In the genomic region with DNA sequence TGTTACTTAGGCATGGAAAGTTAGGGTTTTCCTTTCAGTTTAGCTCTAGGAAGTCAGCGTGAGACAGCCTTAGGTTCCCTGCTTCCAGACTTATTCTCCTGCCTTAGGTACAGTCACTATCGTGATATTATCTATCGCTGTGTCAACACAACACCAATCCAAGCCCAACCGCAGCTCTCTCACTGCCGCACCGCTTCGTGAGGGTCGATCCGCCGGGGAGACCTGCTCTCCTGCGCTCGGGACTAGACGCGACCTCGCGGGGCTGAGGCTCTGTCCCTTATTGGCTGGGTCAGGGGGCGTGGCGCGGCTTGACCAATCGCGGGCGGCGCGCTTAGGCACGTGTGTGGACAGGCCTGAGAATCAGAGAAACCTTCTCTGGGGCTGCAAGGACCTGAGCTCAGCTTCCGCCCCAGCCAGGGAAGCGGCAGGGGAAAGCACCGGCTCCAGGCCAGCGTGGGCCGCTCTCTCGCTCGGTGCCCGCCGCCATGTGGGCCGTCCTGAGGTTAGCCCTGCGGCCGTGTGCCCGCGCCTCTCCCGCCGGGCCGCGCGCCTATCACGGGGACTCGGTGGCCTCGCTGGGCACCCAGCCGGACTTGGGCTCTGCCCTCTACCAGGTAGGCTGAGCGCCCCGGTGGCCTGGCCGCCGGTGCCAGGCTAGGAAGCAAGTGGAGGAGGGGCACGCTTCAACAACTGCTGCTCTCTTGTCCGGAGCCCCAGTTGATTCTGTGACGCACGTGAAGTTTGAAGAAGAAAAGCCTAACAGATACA, we compare ENCODE assay signal across 8 cellular contexts. TPM values are rescaled to one million over a fixed set of nuclear protein-coding genes. Genes with fewer than 3 reads are reported as not detected.
DNase-seq lines count a peak whose midpoint lies in the region; ATAC-seq, FAIRE-seq and TF ChIP-seq lines count a peak whose summit lies in the region.

A gene (plus strand): TSS at position 400 of the 768 bp plus-strand sequence. CDS start 86 bp downstream, at position 486.

- H3K4me3 ChIP-seq in OCI-LY3 (ENCODE audit: low read length), result peak within 1 kb of the TSS; percentile 96
- peak within 1 kb of the TSS; percentile 61 to 75 (median 63) for H3K4me3 ChIP-seq in endothelial cell of umbilical vein (replicated peaks in 1 of 3; ENCODE audit: insufficient read depth in 1 of 3, low read depth in 1 of 3, low read length in 3 of 3)

- peak; percentile 94 for ATAC-seq in GM21526 (IDR thresholded peaks at IDR 0.05; ENCODE audit: low FRiP score, unreplicated experiment)

- FAIRE-seq in endothelial cell of umbilical vein (lab: Jason Lieb, UNC), result peak; percentile 98

- peak within 1 kb of the TSS; percentile 77 for H3K27ac ChIP-seq in OCI-LY3 (ENCODE audit: low read length)
- H3K27ac ChIP-seq in endothelial cell of umbilical vein (ENCODE audit: insufficient read depth, low read depth, low read length), result peak within 1 kb of the TSS; percentile 46

- DNase-seq in DMS 273 (lab: John Stamatoyannopoulos, UW; ENCODE audit: unreplicated experiment) (peak; percentile 98), HuH-7 (ENCODE audit: low spot score) (peak; percentile 82), activated T-cell treated with anti-CD3 and anti-CD28 coated beads for 1 hour (ENCODE audit: low read depth) (peak; percentile 95), endothelial cell of umbilical vein (ENCODE audit: low read depth, low spot score) (peak; percentile 97), midbrain (lab: John Stamatoyannopoulos, UW) (peak; percentile 94)
- DNase-seq in stimulated activated CD8-positive, alpha-beta memory T cell treated with anti-CD3 and anti-CD28 coated beads, Interleukin-15, amount 100 ng/mL, for 48 hours (ENCODE audit: low read depth in 2 of 2), result peak; percentile 95 to 96

- H3K4me2 ChIP-seq in OCI-LY3 (ENCODE audit: low read length), result peak within 1 kb of the TSS; percentile 82
- peak within 1 kb of the TSS; percentile 62 for H3K4me2 ChIP-seq in endothelial cell of umbilical vein (ENCODE audit: insufficient read depth, low read length)

- POLR2A ChIA-PET in endothelial cell of umbilical vein (lab: Charles Lee), result interaction anchor here (1.0 to 1.2 kb wide), 2 partner anchors 14 to 30 kb away, joined by 4 to 8 read pairs; no protein-coding TSS in a partner anchor

- 0 out of 2 replicates have a peak within 1 kb of the TSS, but pooled peaks have one; percentile 55 for H2AFZ ChIP-seq in OCI-LY3 (ENCODE audit: low read depth, low read length)
- H2AFZ ChIP-seq in endothelial cell of umbilical vein (ENCODE audit: low read depth, low read length), result peak within 1 kb of the TSS; percentile 76

- peaks cover 50% of the 10 kb centered on the region for H3K79me2 ChIP-seq in OCI-LY3 (ENCODE audit: low read length)
- H3K79me2 ChIP-seq in endothelial cell of umbilical vein (ENCODE audit: control insufficient read depth, insufficient read depth, low read length), result peaks cover 2% of the 10 kb centered on the region

- dilution Hi-C loops in endothelial cell of umbilical vein (cut with MboI; ENCODE audit: extremely low pct_ligation_motif_present, low sequenced_read_pairs), result no loop called here

- H3K36me3 ChIP-seq in OCI-LY3 (replicated peaks; ENCODE audit: low read depth, low read length), result peaks cover 9% of the 10 kb centered on the region
- H3K36me3 ChIP-seq in endothelial cell of umbilical vein (ENCODE audit: control insufficient read depth in 2 of 2, extremely low read depth in 1 of 2, insufficient read depth in 2 of 2, low read length in 2 of 2), result no peaks in the 10 kb centered on the region

- no peaks in the 10 kb centered on the region for H3K27me3 ChIP-seq in OCI-LY3 (ENCODE audit: low read depth, low read length)
- no peaks in the 10 kb centered on the region for H3K27me3 ChIP-seq in endothelial cell of umbilical vein (ENCODE audit: control insufficient read depth in 2 of 2, insufficient read depth in 2 of 2, low read length in 2 of 2)

- TSS peak; percentile 75 for BruUV-seq in endothelial cell of umbilical vein (replicated peaks; lab: Mats Ljungman, UMichigan)

- intact Hi-C loops in endothelial cell of umbilical vein (cut with micrococcal nuclease), result loop anchor here (2.0 to 5.0 kb wide), 2 partner anchors 14 to 170 kb away; no protein-coding TSS in a partner anchor

- TF ChIP-seq POLR2A in endothelial cell of umbilical vein (IDR thresholded peaks at IDR 0.05; ENCODE audit: low read depth, low read length), result peak; percentile 61

- H3K9me3 ChIP-seq in OCI-LY3 (ENCODE audit: insufficient read depth, low read length), result no peaks in the 10 kb centered on the region
- no peaks in the 10 kb centered on the region for H3K9me3 ChIP-seq in endothelial cell of umbilical vein (replicated peaks; ENCODE audit: control insufficient read depth, insufficient read depth, low read length)

- peak within 1 kb of the TSS; percentile 97 for H3K9ac ChIP-seq in OCI-LY3 (ENCODE audit: low read length)
- H3K9ac ChIP-seq in endothelial cell of umbilical vein (replicated peaks; ENCODE audit: extremely low read depth, insufficient read depth, low read length), result peak within 1 kb of the TSS; percentile 76

- CTCF ChIA-PET in endothelial cell of umbilical vein (lab: Charles Lee), result interaction anchor here (2.7 kb wide), 1 partner anchor 14 kb away, joined by 26 read pairs; no protein-coding TSS in a partner anchor

- peaks cover 4% of the 10 kb centered on the region; the same call in 1 of the 2 replicates for H4K20me1 ChIP-seq in OCI-LY3 (ENCODE audit: insufficient read depth, low read length)
- H4K20me1 ChIP-seq in endothelial cell of umbilical vein (replicated peaks; ENCODE audit: control insufficient read depth, extremely low read depth, insufficient read depth, low read length), result no peaks in the 10 kb centered on the region

- no peaks in the 10 kb centered on the region for H3K9me1 ChIP-seq in endothelial cell of umbilical vein (replicated peaks; ENCODE audit: control insufficient read depth, extremely low read depth, insufficient read depth, low read length)

- TF ChIP-seq CTCF in OCI-LY3 (IDR thresholded peaks at IDR 0.05; ENCODE audit: low read depth, low read length), result no peak
- no peak for TF ChIP-seq CTCF in endothelial cell of umbilical vein (IDR thresholded peaks at IDR 0.05; ENCODE audit: extremely low read depth in 1 of 2, insufficient read depth in 1 of 2, low read depth in 1 of 2, low read length in 2 of 2)

- H3K4me1 ChIP-seq in OCI-LY3 (ENCODE audit: low read length) (peaks cover 27% of the 10 kb centered on the region), endothelial cell of umbilical vein (ENCODE audit: control insufficient read depth, extremely low read depth, insufficient read depth, low read length) (peaks cover 3% of the 10 kb centered on the region)

TF ChIP-seq in endothelial cell of umbilical vein, 7 proteins besides CTCF, POLR2A, EP300 and RAD21:
- TF ChIP-seq, protein P1, sequence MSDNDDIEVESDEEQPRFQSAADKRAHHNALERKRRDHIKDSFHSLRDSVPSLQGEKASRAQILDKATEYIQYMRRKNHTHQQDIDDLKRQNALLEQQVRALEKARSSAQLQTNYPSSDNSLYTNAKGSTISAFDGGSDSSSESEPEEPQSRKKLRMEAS (IDR thresholded peaks at IDR 0.05; ENCODE audit: insufficient read depth, insufficient read length), result peak; percentile 83
- TF ChIP-seq GATA2 (IDR thresholded peaks at IDR 0.05; ENCODE audit: insufficient read depth, insufficient read length, low read depth, low read length) (no peak), POLR2AphosphoS5 (IDR thresholded peaks at IDR 0.05; ENCODE audit: insufficient read depth, low read depth, low read length) (peak; percentile 76)

RNA-seq across cellular contexts. Expression of the gene that starts here (rescaled TPM):
- total RNA-seq in endothelial cell of umbilical vein, result 27.8 and 28.6 TPM in 2 replicates
- polyA plus RNA-seq in endothelial cell of umbilical vein, result 25.7 and 27.9 TPM in 2 replicates
- 19.8 and 20.2 TPM in 2 replicates for polyA plus RNA-seq in endothelial cell of umbilical vein (2011; cell fraction: cytosol; rRNA removed)
- 24.2 and 27.1 TPM in 2 replicates for polyA plus RNA-seq in endothelial cell of umbilical vein (2011; cell fraction: nucleus; rRNA removed)
- 22.5 and 26.0 TPM in 2 replicates for polyA plus RNA-seq in endothelial cell of umbilical vein (2012)
- polyA minus RNA-seq in endothelial cell of umbilical vein, result 27.4 and 31.2 TPM in 2 replicates
- 28.7 TPM for polyA minus RNA-seq in endothelial cell of umbilical vein (2011; cell fraction: cytosol; rRNA and poly(A)+ RNA removed)
- polyA minus RNA-seq in endothelial cell of umbilical vein (2011; cell fraction: nucleus; rRNA and poly(A)+ RNA removed), result 13.0 and 20.1 TPM in 2 replicates

Comparison
In these comparisons a context has a peak if more than half of its experiments do, and no peak if none do; other contexts are left out.
1. Peak in every context shown above with its lines: DNase-seq, ATAC-seq, H3K4me3 ChIP-seq and H3K27ac ChIP-seq.